Comparison of ENCODE assay signal across 17 cellular contexts in the genomic region with DNA sequence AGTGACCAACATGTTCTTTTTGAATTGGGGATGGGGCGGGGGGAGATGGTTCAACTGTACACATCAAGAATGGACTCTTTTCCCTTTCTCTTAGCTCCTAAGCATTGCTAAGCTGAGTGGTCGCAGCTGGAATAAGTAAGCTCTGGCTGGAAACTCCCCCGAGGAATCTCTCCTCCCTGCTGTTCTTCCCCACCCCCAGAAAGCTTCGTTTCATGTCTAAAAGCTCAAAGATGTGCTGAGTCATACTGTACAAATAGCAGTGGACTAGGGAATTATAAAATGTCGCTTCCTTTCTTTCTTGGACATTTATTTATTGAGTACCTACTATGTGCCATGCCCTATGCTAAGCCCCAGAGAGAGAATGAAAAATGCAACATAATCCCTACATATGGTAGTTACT.
DNase-seq lines count a peak whose midpoint lies in the region; ATAC-seq and TF ChIP-seq lines count a peak whose summit lies in the region.
"Had no signal": no experiment of that assay in that cellular context is flagged by ENCODE, and none has a peak within 500 bp of the region (broad histone marks: within the 10 kb centered on the region; RNA-seq: fewer than 3 reads in every experiment).

No MANE protein-coding gene starts in this region.

- peak overlapping the region; percentile 85 for H3K27ac ChIP-seq in smooth muscle cell (ENCODE audit: low read depth)
- H3K27ac ChIP-seq: tibial artery had no signal

- no peaks in the 10 kb centered on the region for H3K27me3 ChIP-seq in smooth muscle cell (ENCODE audit: low read depth)
- H3K27me3 ChIP-seq: tibial artery had no signal

- no peaks in the 10 kb centered on the region for H3K9me3 ChIP-seq in smooth muscle cell (replicated peaks; ENCODE audit: low read depth)
- H3K9me3 ChIP-seq: tibial artery had no signal

- H3K4me3 Mint-ChIP-seq in activated naive CD4-positive, alpha-beta T cell treated with anti-CD3 and anti-CD28 coated beads, Interleukin-2, amount 50 U/mL, for 24 hours, result no peak overlapping the region
- no peak overlapping the region for H3K4me3 Mint-ChIP-seq in activated naive CD4-positive, alpha-beta T cell treated with anti-CD3 and anti-CD28 coated beads for 36 hours
- no peak overlapping the region for H3K4me3 Mint-ChIP-seq in activated T-helper 1 cell treated with anti-CD3 and anti-CD28 coated beads, Interleukin-12 subunit alpha, Interleukin-12 subunit beta, Interleukin-2, Interleukin-4 antibody, amounts not matched to agents 30 ng/mL and 10 ng/mL and 1 ng/mL, durations not matched to agents 14 hours and 24 hours and 36 hours
- H3K4me3 Mint-ChIP-seq in T-cell, result no peak overlapping the region

- peaks cover 39% of the 10 kb centered on the region for H3K4me1 Mint-ChIP-seq in activated naive CD4-positive, alpha-beta T cell treated with anti-CD3 and anti-CD28 coated beads, Interleukin-2, amount 50 U/mL, for 24 hours
- peaks cover 34% of the 10 kb centered on the region for H3K4me1 Mint-ChIP-seq in activated naive CD4-positive, alpha-beta T cell treated with anti-CD3 and anti-CD28 coated beads for 36 hours (ENCODE audit: low read depth)
- peaks cover 78% of the 10 kb centered on the region for H3K4me1 Mint-ChIP-seq in activated T-helper 1 cell treated with anti-CD3 and anti-CD28 coated beads, Interleukin-12 subunit alpha, Interleukin-12 subunit beta, Interleukin-2, Interleukin-4 antibody, amounts not matched to agents 30 ng/mL and 10 ng/mL and 1 ng/mL, durations not matched to agents 14 hours and 24 hours and 36 hours (ENCODE audit: low read depth)
- H3K4me1 Mint-ChIP-seq in T-cell, result peaks cover 0 to 6% (median 6%) of the 10 kb centered on the region in 3 donors

- H3K9me3 Mint-ChIP-seq in activated naive CD4-positive, alpha-beta T cell treated with anti-CD3 and anti-CD28 coated beads, Interleukin-2, amount 50 U/mL, for 24 hours, result no peaks in the 10 kb centered on the region
- peaks cover 1% of the 10 kb centered on the region for H3K9me3 Mint-ChIP-seq in activated naive CD4-positive, alpha-beta T cell treated with anti-CD3 and anti-CD28 coated beads for 36 hours
- peaks cover 18% of the 10 kb centered on the region for H3K9me3 Mint-ChIP-seq in activated T-helper 1 cell treated with anti-CD3 and anti-CD28 coated beads, Interleukin-12 subunit alpha, Interleukin-12 subunit beta, Interleukin-2, Interleukin-4 antibody, amounts not matched to agents 30 ng/mL and 10 ng/mL and 1 ng/mL, durations not matched to agents 14 hours and 24 hours and 36 hours
- no peaks in the 10 kb centered on the region for H3K9me3 Mint-ChIP-seq in T-cell
- H3K9me3 Mint-ChIP-seq: CD4-positive, alpha-beta memory T cell had no signal

- TF ChIP-seq CTCF in fibroblast of mammary gland (conservative IDR thresholded peaks at IDR 0.05; ENCODE audit: control insufficient read depth, insufficient read depth, low read depth, low read length) (no peak), smooth muscle cell (IDR thresholded peaks at IDR 0.05; ENCODE audit: borderline replicate concordance, insufficient read depth, poor library complexity, severe bottlenecking) (no peak)

- CTCF ChIA-PET in activated naive CD4-positive, alpha-beta T cell treated with anti-CD3 and anti-CD28 coated beads for 36 hours (lab: Charles Lee), result interaction anchor here (0.5 to 7.6 kb wide), 5 partner anchors 66 to 490 kb away, joined by 3 to 49 read pairs (median 4); a partner anchor contains a TSS
- CTCF ChIA-PET in T-cell (lab: Charles Lee), result interaction anchor here (0.5 to 1.1 kb wide), 4 partner anchors 9 to 566 kb away, joined by 3 to 4 read pairs (median 4); no protein-coding TSS in a partner anchor

- no peaks in the 10 kb centered on the region for H4K20me1 ChIP-seq in smooth muscle cell (ENCODE audit: low read depth)

- H3K4me3 ChIP-seq in fibroblast of mammary gland (ENCODE audit: control insufficient read depth, low read depth, low read length) (no peak overlapping the region), smooth muscle cell (no peak overlapping the region)
- H3K4me3 ChIP-seq: tibial artery had no signal

- H3K27me3 Mint-ChIP-seq in activated naive CD4-positive, alpha-beta T cell treated with anti-CD3 and anti-CD28 coated beads, Interleukin-2, amount 50 U/mL, for 24 hours, result no peaks in the 10 kb centered on the region
- peaks cover 5% of the 10 kb centered on the region for H3K27me3 Mint-ChIP-seq in activated naive CD4-positive, alpha-beta T cell treated with anti-CD3 and anti-CD28 coated beads for 36 hours (ENCODE audit: low read depth)
- H3K27me3 Mint-ChIP-seq in activated T-helper 1 cell treated with anti-CD3 and anti-CD28 coated beads, Interleukin-12 subunit alpha, Interleukin-12 subunit beta, Interleukin-2, Interleukin-4 antibody, amounts not matched to agents 30 ng/mL and 10 ng/mL and 1 ng/mL, durations not matched to agents 14 hours and 24 hours and 36 hours (ENCODE audit: insufficient read depth), result peaks cover 10% of the 10 kb centered on the region
- H3K27me3 Mint-ChIP-seq in T-cell, result peaks cover 8 to 10% of the 10 kb centered on the region in 2 donors
- H3K27me3 Mint-ChIP-seq: IgD-negative memory B cell had no signal

- peak overlapping the region; percentile 46 for H3K9ac ChIP-seq in smooth muscle cell (ENCODE audit: low read depth)

- peaks cover 6% of the 10 kb centered on the region for H3F3A ChIP-seq in smooth muscle cell (ENCODE audit: low read depth)

- H3K4me1 ChIP-seq in smooth muscle cell (ENCODE audit: low read depth), result peaks cover 2% of the 10 kb centered on the region
- H3K4me1 ChIP-seq: tibial artery had no signal

- no peaks in the 10 kb centered on the region for H3K36me3 Mint-ChIP-seq in activated naive CD4-positive, alpha-beta T cell treated with anti-CD3 and anti-CD28 coated beads, Interleukin-2, amount 50 U/mL, for 24 hours
- no peaks in the 10 kb centered on the region for H3K36me3 Mint-ChIP-seq in activated naive CD4-positive, alpha-beta T cell treated with anti-CD3 and anti-CD28 coated beads for 36 hours (ENCODE audit: low read depth)
- peaks cover 13% of the 10 kb centered on the region for H3K36me3 Mint-ChIP-seq in activated T-helper 1 cell treated with anti-CD3 and anti-CD28 coated beads, Interleukin-12 subunit alpha, Interleukin-12 subunit beta, Interleukin-2, Interleukin-4 antibody, amounts not matched to agents 30 ng/mL and 10 ng/mL and 1 ng/mL, durations not matched to agents 14 hours and 24 hours and 36 hours (ENCODE audit: low read depth)
- no peaks in the 10 kb centered on the region for H3K36me3 Mint-ChIP-seq in T-cell
- H3K36me3 Mint-ChIP-seq: CD4-positive, alpha-beta memory T cell had no signal

- POLR2A ChIA-PET in T-cell (lab: Charles Lee), result no interaction called here

- H3K27ac Mint-ChIP-seq in activated naive CD4-positive, alpha-beta T cell treated with anti-CD3 and anti-CD28 coated beads, Interleukin-2, amount 50 U/mL, for 24 hours, result peak overlapping the region; percentile 68
- no peak overlapping the region for H3K27ac Mint-ChIP-seq in activated naive CD4-positive, alpha-beta T cell treated with anti-CD3 and anti-CD28 coated beads for 36 hours
- H3K27ac Mint-ChIP-seq in activated T-helper 1 cell treated with anti-CD3 and anti-CD28 coated beads, Interleukin-12 subunit alpha, Interleukin-12 subunit beta, Interleukin-2, Interleukin-4 antibody, amounts not matched to agents 30 ng/mL and 10 ng/mL and 1 ng/mL, durations not matched to agents 14 hours and 24 hours and 36 hours, result peak overlapping the region; percentile 25
- no peak overlapping the region for H3K27ac Mint-ChIP-seq in T-cell
- H3K27ac Mint-ChIP-seq: CD4-positive, alpha-beta memory T cell had no signal

- intact Hi-C loops in activated naive CD4-positive, alpha-beta T cell treated with anti-CD3 and anti-CD28 coated beads for 36 hours (cut with micrococcal nuclease), result loop anchor here (5.0 kb wide), 1 partner anchor 394 kb away; no protein-coding TSS in a partner anchor
- intact Hi-C loops in activated T-helper 1 cell treated with anti-CD3 and anti-CD28 coated beads, Interleukin-12 subunit alpha, Interleukin-12 subunit beta, Interleukin-2, Interleukin-4 antibody, amounts not matched to agents 30 ng/mL and 10 ng/mL and 1 ng/mL, durations not matched to agents 14 hours and 24 hours and 36 hours (cut with micrococcal nuclease), result no loop called here

- no peaks in the 10 kb centered on the region for H3K36me3 ChIP-seq in smooth muscle cell (ENCODE audit: low read depth)
- H3K36me3 ChIP-seq: tibial artery had no signal

- H2AFZ ChIP-seq in smooth muscle cell (ENCODE audit: low read depth), result no peak overlapping the region

- H3K79me2 ChIP-seq in smooth muscle cell (ENCODE audit: low read depth), result no peaks in the 10 kb centered on the region

- H3K4me2 ChIP-seq in smooth muscle cell, result peak overlapping the region; percentile 9

- no peak for DNase-seq in activated naive CD4-positive, alpha-beta T cell treated with anti-CD3 and anti-CD28 coated beads for 36 hours
- DNase-seq in activated T-helper 1 cell treated with anti-CD3 and anti-CD28 coated beads, Interleukin-12 subunit alpha, Interleukin-12 subunit beta, Interleukin-2, Interleukin-4 antibody, amounts not matched to agents 30 ng/mL and 10 ng/mL and 1 ng/mL, durations not matched to agents 14 hours and 24 hours and 36 hours (ENCODE audit: low spot score), result no peak
- DNase-seq in fibroblast of mammary gland (ENCODE audit: low read depth) (peak; percentile 60), smooth muscle cell (lab: John Stamatoyannopoulos, UW; ENCODE audit: unreplicated experiment) (no peak), T-cell (no peak), mesenteric fat pad (ENCODE audit: low spot score) (no peak)
- DNase-seq: activated CD8-positive, alpha-beta memory T cell treated with anti-CD3 and anti-CD28 coated beads, Interleukin-2, amount 50 U/mL, for 4 hours; CD4-positive, alpha-beta memory T cell; mammary epithelial cell; NCI-H1417; stimulated activated CD4-positive, alpha-beta T cell treated with anti-CD3 and anti-CD28 coated beads, Interleukin-4, amount 100 ng/mL, for 4 hours; tibial artery had no signal

- 29% methylated on average over 5 of the region's 5 CpGs for WGBS in smooth muscle cell (ENCODE audit: low lambda C conversion rate)

- ATAC-seq in T-cell (replicated peaks in 1 of 4) (no peak), GM19463 (IDR thresholded peaks at IDR 0.05; ENCODE audit: unreplicated experiment) (no peak)
- ATAC-seq: Right ventricle myocardium inferior, sciatic nerve had no signal

Comparison
In these comparisons a context has a peak if more than half of its experiments do, and no peak if none do; other contexts are left out.
1. H3K27ac Mint-ChIP-seq: peak in activated naive CD4-positive, alpha-beta T cell treated with anti-CD3 and anti-CD28 coated beads, Interleukin-2, amount 50 U/mL, for 24 hours (single experiment) and activated T-helper 1 cell treated with anti-CD3 and anti-CD28 coated beads, Interleukin-12 subunit alpha, Interleukin-12 subunit beta, Interleukin-2, Interleukin-4 antibody, amounts not matched to agents 30 ng/mL and 10 ng/mL and 1 ng/mL, durations not matched to agents 14 hours and 24 hours and 36 hours (single experiment); none in activated naive CD4-positive, alpha-beta T cell treated with anti-CD3 and anti-CD28 coated beads for 36 hours (single experiment) and T-cell (0 of 2).